ENCODE assay signal across 18 cellular contexts in genomic region chr15:87401986-87402385, GRCh38.
DNase-seq lines count a peak whose midpoint lies in the region; ATAC-seq and TF ChIP-seq lines count a peak whose summit lies in the region.
"Had no signal": no experiment of that assay in that cellular context is flagged by ENCODE, and none has a peak within 500 bp of the region (broad histone marks: within the 10 kb centered on the region; RNA-seq: fewer than 3 reads in every experiment).

No MANE protein-coding gene starts in this region.

- no peaks in the 10 kb centered on the region for H3K9me3 Mint-ChIP-seq in GM23338
- H3K9me3 Mint-ChIP-seq in H9, result no peaks in the 10 kb centered on the region
- no peaks in the 10 kb centered on the region for H3K9me3 Mint-ChIP-seq in endothelial cell (ENCODE audit: unreplicated experiment)
- H3K9me3 Mint-ChIP-seq: HFFc6 had no signal

- H3K36me3 ChIP-seq in GM23338 (ENCODE audit: insufficient read depth), result no peaks in the 10 kb centered on the region
- no peaks in the 10 kb centered on the region for H3K36me3 ChIP-seq in effector memory CD4-positive, alpha-beta T cell (ENCODE audit: control insufficient read depth, insufficient read depth, low read length)
- H3K36me3 ChIP-seq: BE2C had no signal

- H4K5ac ChIP-seq in H9 (ENCODE audit: insufficient read length, low read depth, low read length), result no peak overlapping the region

- H3K23ac ChIP-seq in H9 (ENCODE audit: insufficient read length, low read depth, low read length), result no peak overlapping the region

- no peak overlapping the region for H3K4me3 ChIP-seq in GM23338
- H3K4me3 ChIP-seq in effector memory CD4-positive, alpha-beta T cell (ENCODE audit: insufficient read depth, low read depth, low read length, poor library complexity, severe bottlenecking), result no peak overlapping the region
- H3K4me3 ChIP-seq: K562 had no signal

- H3K4me3 Mint-ChIP-seq in GM23338, result no peak overlapping the region
- no peak overlapping the region for H3K4me3 Mint-ChIP-seq in H9
- H3K4me3 Mint-ChIP-seq in endothelial cell (ENCODE audit: unreplicated experiment), result no peak overlapping the region
- H3K4me3 Mint-ChIP-seq: CD4-positive, CD25-positive, alpha-beta regulatory T cell; CD8-positive, alpha-beta memory T cell; HFFc6 had no signal

- DNase-seq in GM23338 (ENCODE audit: low spot score), result peak; percentile 50
- peak; percentile 32 for DNase-seq in H9
- no peak for DNase-seq in endothelial cell (ENCODE audit: low spot score)
- DNase-seq in iPS-NIHi7 (ENCODE audit: extremely low spot score), result peak; percentile 28
- no peak for DNase-seq in GDM1 (lab: John Stamatoyannopoulos, UW)
- DNase-seq in effector memory CD4-positive, alpha-beta T cell, result no peak
- DNase-seq: BE2C; C1 segment of cervical spinal cord; CD4-positive, CD25-positive, alpha-beta regulatory T cell; CD8-positive, alpha-beta memory T cell; COR-L47; DMS 273 treated with DMSO at 0.1 percent for 48 hours; DMS53; HFFc6; IMR-90 had no signal

- no peak overlapping the region for H3K56ac ChIP-seq in H9 (ENCODE audit: insufficient read length, low read depth, low read length)

- peaks cover 11% of the 10 kb centered on the region; the same call in 2 of the 3 replicates for H3K4me1 Mint-ChIP-seq in GM23338
- H3K4me1 Mint-ChIP-seq in H9, result peaks cover 6 to 10% of the 10 kb centered on the region in 2 experiments
- H3K4me1 Mint-ChIP-seq in endothelial cell (ENCODE audit: unreplicated experiment), result peaks cover 7% of the 10 kb centered on the region
- H3K4me1 Mint-ChIP-seq: CD4-positive, CD25-positive, alpha-beta regulatory T cell; CD8-positive, alpha-beta memory T cell had no signal

- H3K27ac Mint-ChIP-seq in GM23338 (no peak overlapping the region), H9 (no peak overlapping the region), endothelial cell (ENCODE audit: unreplicated experiment) (peak overlapping the region; percentile 1)
- H3K27ac Mint-ChIP-seq: CD4-positive, CD25-positive, alpha-beta regulatory T cell; CD8-positive, alpha-beta memory T cell; HFFc6 had no signal

- no peaks in the 10 kb centered on the region for H3K27me3 ChIP-seq in GM23338 (ENCODE audit: insufficient read depth)
- no peaks in the 10 kb centered on the region for H3K27me3 ChIP-seq in H9 (ENCODE audit: insufficient read depth, low read length)
- H3K27me3 ChIP-seq in effector memory CD4-positive, alpha-beta T cell (replicated peaks; ENCODE audit: control insufficient read depth, insufficient read depth, low read length, poor library complexity, severe bottlenecking), result no peaks in the 10 kb centered on the region
- H3K27me3 ChIP-seq: BE2C had no signal

- no peaks in the 10 kb centered on the region for H3K79me2 ChIP-seq in GM23338 (replicated peaks; ENCODE audit: insufficient read depth)
- no peaks in the 10 kb centered on the region for H3K79me2 ChIP-seq in H9 (ENCODE audit: insufficient read depth, low read length)

- no peak overlapping the region for H4K8ac ChIP-seq in H9 (replicated peaks; ENCODE audit: insufficient read length, low read depth, low read length)

- no peak overlapping the region for H2BK5ac ChIP-seq in H9 (ENCODE audit: insufficient read length, low read length)

- H3K27ac ChIP-seq in GM23338 (ENCODE audit: low read depth), result no peak overlapping the region
- H3K27ac ChIP-seq in H9 (ENCODE audit: insufficient read length, low read depth, low read length), result no peak overlapping the region
- H3K27ac ChIP-seq in effector memory CD4-positive, alpha-beta T cell (ENCODE audit: insufficient read depth, low read length, poor library complexity, severe bottlenecking), result no peak overlapping the region

- H3K4ac ChIP-seq in H9 (ENCODE audit: low read depth, low read length), result no peak overlapping the region

- H3K27me3 Mint-ChIP-seq in GM23338 (ENCODE audit: insufficient read depth, low read depth, poor library complexity) (no peaks in the 10 kb centered on the region), H9 (ENCODE audit: low read depth) (no peaks in the 10 kb centered on the region), endothelial cell (ENCODE audit: unreplicated experiment) (no peaks in the 10 kb centered on the region)
- H3K27me3 Mint-ChIP-seq: CD4-positive, CD25-positive, alpha-beta regulatory T cell had no signal

- peaks cover 8% of the 10 kb centered on the region for H3K9me2 ChIP-seq in GM23338 (ENCODE audit: insufficient read depth)

- no peak overlapping the region for H2BK12ac ChIP-seq in H9 (ENCODE audit: insufficient read length, low read depth, low read length)

- TF ChIP-seq CTCF in GM23338 (conservative IDR thresholded peaks at IDR 0.05; ENCODE audit: low read depth in 2 of 2), result no peak
- TF ChIP-seq CTCF in H9 (conservative IDR thresholded peaks at IDR 0.05), result no peak
- no peak for TF ChIP-seq CTCF in endothelial cell (IDR thresholded peaks at IDR 0.05; ENCODE audit: unreplicated experiment)

- no peak overlapping the region for H3K14ac ChIP-seq in H9 (ENCODE audit: insufficient read depth, low read length)

- peak; percentile 79 for ATAC-seq in GM23338
- no peak for ATAC-seq in GM18861 (IDR thresholded peaks at IDR 0.05; ENCODE audit: unreplicated experiment)
- ATAC-seq: HCT116, K562 had no signal

- no peak overlapping the region for H2BK15ac ChIP-seq in H9 (ENCODE audit: low read depth, low read length)

- no peaks in the 10 kb centered on the region for H4K20me1 ChIP-seq in GM23338 (replicated peaks; ENCODE audit: insufficient read depth)
- no peaks in the 10 kb centered on the region for H4K20me1 ChIP-seq in H9 (ENCODE audit: control insufficient read depth, insufficient read depth, insufficient read length)

- H3K9me3 ChIP-seq in H9 (ENCODE audit: control insufficient read depth, low read depth, low read length), result no peaks in the 10 kb centered on the region
- no peaks in the 10 kb centered on the region for H3K9me3 ChIP-seq in effector memory CD4-positive, alpha-beta T cell (ENCODE audit: control insufficient read depth, low read length)
- H3K9me3 ChIP-seq: BE2C had no signal

- H3K4me1 ChIP-seq in GM23338 (ENCODE audit: insufficient read depth) (peaks cover 4% of the 10 kb centered on the region; the same call in 1 of the 2 replicates), H9 (ENCODE audit: insufficient read depth, low read length) (no peaks in the 10 kb centered on the region)
- H3K4me1 ChIP-seq in effector memory CD4-positive, alpha-beta T cell (ENCODE audit: control insufficient read depth, insufficient read depth, low read length, poor library complexity, severe bottlenecking), result no peaks in the 10 kb centered on the region
- H3K4me1 ChIP-seq: BE2C had no signal

- no peak overlapping the region for H4K91ac ChIP-seq in H9 (ENCODE audit: insufficient read length, low read depth, low read length)

- H3K79me1 ChIP-seq in H9 (ENCODE audit: insufficient read depth, low read depth, low read length, poor library complexity, severe bottlenecking), result no peaks in the 10 kb centered on the region

- H3T11ph ChIP-seq in H9 (ENCODE audit: low read length), result no peak overlapping the region

- H3K23me2 ChIP-seq in H9 (ENCODE audit: insufficient read length, low read depth, low read length, poor library complexity, severe bottlenecking), result no peaks in the 10 kb centered on the region

- no peak overlapping the region for H2BK120ac ChIP-seq in H9 (ENCODE audit: low read depth, low read length, poor library complexity, severe bottlenecking)

- H3K36me3 Mint-ChIP-seq in GM23338 (ENCODE audit: low read depth) (no peaks in the 10 kb centered on the region), H9 (ENCODE audit: insufficient read depth in 1 of 3, low read depth in 3 of 3) (no peaks in the 10 kb centered on the region), endothelial cell (ENCODE audit: low read depth, unreplicated experiment) (no peaks in the 10 kb centered on the region)
- H3K36me3 Mint-ChIP-seq: CD4-positive, CD25-positive, alpha-beta regulatory T cell; CD8-positive, alpha-beta memory T cell had no signal

- no peak overlapping the region for H3K18ac ChIP-seq in H9 (ENCODE audit: insufficient read length, low read depth, low read length)

- H3K4me2 ChIP-seq in GM23338 (no peak overlapping the region), H9 (ENCODE audit: insufficient read depth, insufficient read length, low read length) (no peak overlapping the region)

- H3K9ac ChIP-seq in H9 (ENCODE audit: extremely low read depth, insufficient read length, low read length), result no peak overlapping the region

- H2BK20ac ChIP-seq in H9 (ENCODE audit: low read depth, low read length, poor library complexity, severe bottlenecking), result no peak overlapping the region

- no peak overlapping the region for H2AK5ac ChIP-seq in H9 (ENCODE audit: insufficient read length, low read length)

- H2AFZ ChIP-seq in GM23338 (no peak overlapping the region), H9 (ENCODE audit: low read length) (no peak overlapping the region)

- no peaks in the 10 kb centered on the region for H3F3A ChIP-seq in GM23338 (replicated peaks; ENCODE audit: low read depth)

- no CpG with 5 or more reads among the region's 5 CpGs for WGBS in H9 (ENCODE audit: extremely low coverage, insufficient read length, low lambda C conversion rate)

TF ChIP-seq in GM23338, 12 proteins besides CTCF, POLR2A, EP300 and RAD21 (continues in another document):
- TF ChIP-seq NANOG (IDR thresholded peaks at IDR 0.05; ENCODE audit: borderline replicate concordance), result no peak

Comparison
In these comparisons a context has a peak if more than half of its experiments do, and no peak if none do; other contexts are left out.
1. DNase-seq: peak in GM23338 (single experiment), H9 (single experiment) and iPS-NIHi7 (single experiment); none in endothelial cell (single experiment), GDM1 (single experiment) and effector memory CD4-positive, alpha-beta T cell (0 of 3).